Comparison of ENCODE assay signal across 1 cellular context in genomic region chr13:33970746-33971145, GRCh38.
TF ChIP-seq lines count a peak whose summit lies in the region.

No MANE protein-coding gene starts in this region.

TF ChIP-seq in HepG2, 621 proteins besides CTCF, POLR2A, EP300 and RAD21 (continued from another document):
- TF ChIP-seq ZNF253 (CRISPR knock-in tag; IDR thresholded peaks at IDR 0.05; ENCODE audit: borderline replicate concordance): no peak
- no peak for TF ChIP-seq SMC3 (IDR thresholded peaks at IDR 0.05; ENCODE audit: low read length)
- TF ChIP-seq, protein P1, sequence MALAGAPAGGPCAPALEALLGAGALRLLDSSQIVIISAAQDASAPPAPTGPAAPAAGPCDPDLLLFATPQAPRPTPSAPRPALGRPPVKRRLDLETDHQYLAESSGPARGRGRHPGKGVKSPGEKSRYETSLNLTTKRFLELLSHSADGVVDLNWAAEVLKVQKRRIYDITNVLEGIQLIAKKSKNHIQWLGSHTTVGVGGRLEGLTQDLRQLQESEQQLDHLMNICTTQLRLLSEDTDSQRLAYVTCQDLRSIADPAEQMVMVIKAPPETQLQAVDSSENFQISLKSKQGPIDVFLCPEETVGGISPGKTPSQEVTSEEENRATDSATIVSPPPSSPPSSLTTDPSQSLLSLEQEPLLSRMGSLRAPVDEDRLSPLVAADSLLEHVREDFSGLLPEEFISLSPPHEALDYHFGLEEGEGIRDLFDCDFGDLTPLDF (CRISPR knock-in tag; IDR thresholded peaks at IDR 0.05): no peak
- TF ChIP-seq RBM22 (optimal IDR thresholded peaks at IDR 0.05; ENCODE audit: low read length): no peak
- no peak for TF ChIP-seq ZNF670 (CRISPR knock-in tag; IDR thresholded peaks at IDR 0.05; ENCODE audit: borderline replicate concordance)
- no peak for TF ChIP-seq DR1 (CRISPR knock-in tag; IDR thresholded peaks at IDR 0.05)
